ENCODE assay signal across 9 cellular contexts in the genomic region with DNA sequence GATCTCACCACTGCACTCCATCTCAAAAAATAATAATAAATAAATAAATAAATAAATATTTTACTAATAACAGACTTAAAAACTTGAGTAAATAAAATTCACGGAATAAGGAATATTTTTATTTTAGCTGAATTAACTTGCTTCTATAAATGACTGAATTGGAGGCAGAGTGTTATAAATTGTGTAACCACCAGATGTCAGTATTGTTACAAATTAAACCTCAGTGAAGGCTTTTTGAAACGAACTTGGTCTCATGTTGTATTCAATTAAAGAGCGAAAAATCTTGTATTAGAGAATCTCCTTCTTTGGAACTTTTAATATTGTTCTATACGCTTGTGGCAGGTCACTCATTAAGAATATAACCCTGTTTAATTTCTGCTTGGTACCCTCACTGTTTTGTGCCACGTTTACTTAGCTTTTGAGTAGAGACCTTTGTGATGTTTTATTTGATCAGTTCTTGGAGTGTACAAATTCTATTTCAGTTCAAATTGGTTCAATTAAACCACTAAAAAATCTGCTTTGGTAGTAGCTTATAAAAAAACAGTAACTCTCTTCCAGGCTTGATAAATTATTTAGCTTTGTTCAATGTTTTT. TPM values are rescaled to one million over a fixed set of nuclear protein-coding genes. Genes with fewer than 3 reads are reported as not detected.
DNase-seq lines count a peak whose midpoint lies in the region; ATAC-seq and TF ChIP-seq lines count a peak whose summit lies in the region.
"Had no signal": no experiment of that assay in that cellular context is flagged by ENCODE, and none has a peak within 500 bp of the region (broad histone marks: within the 10 kb centered on the region; RNA-seq: fewer than 3 reads in every experiment).

No MANE protein-coding gene starts in this region.

- H3K36me3 ChIP-seq in GM23248 (ENCODE audit: low read depth) (no peaks in the 10 kb centered on the region), smooth muscle cell (ENCODE audit: low read depth) (no peaks in the 10 kb centered on the region)
- H3K36me3 ChIP-seq: SJSA1 had no signal

- H2AFZ ChIP-seq in GM23248, result peak overlapping the region; percentile 67
- peak overlapping the region; percentile 71 for H2AFZ ChIP-seq in smooth muscle cell (ENCODE audit: low read depth)

- H3K4me1 ChIP-seq in GM23248 (ENCODE audit: insufficient read depth), result no peaks in the 10 kb centered on the region
- H3K4me1 ChIP-seq in smooth muscle cell (ENCODE audit: low read depth), result no peaks in the 10 kb centered on the region
- H3K4me1 ChIP-seq: SJSA1 had no signal

- ATAC-seq in GM21619 (IDR thresholded peaks at IDR 0.05; ENCODE audit: unreplicated experiment), result no peak
- ATAC-seq in activated CD4-positive, CD25-positive, alpha-beta regulatory T cell treated with anti-CD3 and anti-CD28 coated beads, Interleukin-2, amount 50 U/mL, for 24 hours, result no peak

- TF ChIP-seq CTCF in smooth muscle cell (IDR thresholded peaks at IDR 0.05; ENCODE audit: borderline replicate concordance, insufficient read depth, poor library complexity, severe bottlenecking), result peak; percentile 82

- no peak overlapping the region for H3K4me2 ChIP-seq in GM23248 (ENCODE audit: unreplicated experiment)
- peak overlapping the region; percentile 59 for H3K4me2 ChIP-seq in smooth muscle cell

- peak; percentile 48 for DNase-seq in DMS 273 treated with DMSO at 0.1 percent for 48 hours (lab: John Stamatoyannopoulos, UW)
- peak; percentile 64 for DNase-seq in GM23248
- DNase-seq in NCI-H1436 treated with DMSO at 0.1 percent for 48 hours (lab: John Stamatoyannopoulos, UW), result peak; percentile 30
- peak; percentile 71 for DNase-seq in SW480 (ENCODE audit: low spot score)
- DNase-seq in foreskin melanocyte, result peak; percentile 60
- DNase-seq in smooth muscle cell (lab: John Stamatoyannopoulos, UW; ENCODE audit: unreplicated experiment), result no peak

- H3K4me3 ChIP-seq in GM23248, result no peak overlapping the region
- no peak overlapping the region for H3K4me3 ChIP-seq in smooth muscle cell
- H3K4me3 ChIP-seq: SJSA1 had no signal

- H3F3A ChIP-seq in GM23248 (ENCODE audit: insufficient read depth) (no peaks in the 10 kb centered on the region), smooth muscle cell (ENCODE audit: low read depth) (no peaks in the 10 kb centered on the region)

- no peaks in the 10 kb centered on the region for H3K9me2 ChIP-seq in GM23248 (ENCODE audit: insufficient read depth)

- H3K79me2 ChIP-seq in GM23248 (ENCODE audit: insufficient read depth) (no peaks in the 10 kb centered on the region), smooth muscle cell (ENCODE audit: low read depth) (no peaks in the 10 kb centered on the region)

- no peak overlapping the region for H3K27ac ChIP-seq in GM23248
- H3K27ac ChIP-seq in smooth muscle cell (ENCODE audit: low read depth), result no peak overlapping the region
- H3K27ac ChIP-seq: SJSA1 had no signal

- H3K9ac ChIP-seq in GM23248, result no peak overlapping the region
- H3K9ac ChIP-seq in smooth muscle cell (ENCODE audit: low read depth), result no peak overlapping the region

- H3K9me3 ChIP-seq in GM23248 (ENCODE audit: low read depth), result no peaks in the 10 kb centered on the region
- no peaks in the 10 kb centered on the region for H3K9me3 ChIP-seq in smooth muscle cell (replicated peaks; ENCODE audit: low read depth)
- H3K9me3 ChIP-seq: SJSA1 had no signal

- no peaks in the 10 kb centered on the region for H4K20me1 ChIP-seq in GM23248 (ENCODE audit: insufficient read depth)
- no peaks in the 10 kb centered on the region for H4K20me1 ChIP-seq in smooth muscle cell (ENCODE audit: low read depth)

- in situ Hi-C loops in GM23248 (cut with MboI), result loop anchor here (5.0 to 25.0 kb wide), 2 partner anchors 102 to 737 kb away; no protein-coding TSS in a partner anchor

- WGBS in GM23248 (ENCODE audit: low coverage in 1 of 2, low lambda C conversion rate in 2 of 2, missing lambda C conversion rate in 2 of 2), 2 experiments, result 8 to 16% methylated on average over 5 of the region's 5 CpGs
- 21% methylated on average over 5 of the region's 5 CpGs for WGBS in smooth muscle cell (ENCODE audit: low lambda C conversion rate)

- H3K27me3 ChIP-seq in GM23248 (replicated peaks; ENCODE audit: insufficient read depth) (peaks cover 28% of the 10 kb centered on the region), smooth muscle cell (ENCODE audit: low read depth) (peaks cover 6% of the 10 kb centered on the region)

RNA-seq across cellular contexts. Expression of a gene that starts 45.6 kb away (rescaled TPM):
- total RNA-seq in GM23248 (2014; rRNA removed; shearing (Covaris generic)), result 0.13 and 0.32 TPM in 2 replicates
- polyA plus RNA-seq in GM23248 (2016; fragmentation: Nextera tagmentation; extraction: Ambion mirVana) (0.64 and 0.68 TPM in 2 replicates), smooth muscle cell (0.31 and 0.50 TPM in 2 replicates)
- 0.13 and 0.31 TPM in 2 replicates for total RNA-seq in smooth muscle cell
